10 cellular contexts compared by ENCODE assay signal in the genomic region with DNA sequence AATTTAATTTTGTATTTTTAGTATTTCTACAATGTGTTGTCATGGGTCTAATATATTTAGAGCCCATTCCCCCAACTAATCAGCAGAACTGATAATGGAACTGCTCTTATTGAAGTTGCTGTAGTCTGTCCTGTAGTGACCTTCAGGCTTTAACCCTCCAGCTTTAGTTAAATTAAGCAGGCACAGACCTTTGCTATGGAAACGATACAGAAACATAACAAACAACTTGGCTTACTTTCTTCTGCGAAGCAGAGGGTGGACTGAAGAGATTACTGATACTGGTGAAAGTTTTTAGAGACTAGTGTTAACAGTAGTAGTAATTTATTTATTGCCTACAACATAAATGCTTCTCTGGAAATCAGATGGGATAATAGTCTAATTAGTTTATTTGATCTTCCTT.
DNase-seq lines count a peak whose midpoint lies in the region; ATAC-seq and TF ChIP-seq lines count a peak whose summit lies in the region.
"Had no signal": no experiment of that assay in that cellular context is flagged by ENCODE, and none has a peak within 500 bp of the region (broad histone marks: within the 10 kb centered on the region; RNA-seq: fewer than 3 reads in every experiment).

No MANE protein-coding gene starts in this region.

- no peak for TF ChIP-seq CTCF in cardiac muscle cell (IDR thresholded peaks at IDR 0.05; ENCODE audit: low read depth, low read length)
- no peak for TF ChIP-seq CTCF in psoas muscle (IDR thresholded peaks at IDR 0.05)

- no peak overlapping the region for H3K4me3 ChIP-seq in cardiac muscle cell
- H3K4me3 ChIP-seq in psoas muscle: no peak overlapping the region

- H3K4me1 ChIP-seq in cardiac muscle cell (ENCODE audit: low read depth): peaks cover 15% of the 10 kb centered on the region
- peaks cover 44% of the 10 kb centered on the region for H3K4me1 ChIP-seq in psoas muscle

- peak in 1 of 4 donors; percentile 50 for ATAC-seq in psoas muscle

- H3K27ac ChIP-seq in cardiac muscle cell: no peak overlapping the region
- H3K27ac ChIP-seq in psoas muscle: peak overlapping the region; percentile 40
- H3K27ac ChIP-seq in substantia nigra (ENCODE audit: low read depth, low read length, poor library complexity, severe bottlenecking): no peak overlapping the region

- 7 to 11% (median 9%) methylated on average over 2 of the region's 2 CpGs for WGBS in psoas muscle, 3 donors

- intact Hi-C loops in psoas muscle (cut with DNase I): no loop called here

- peak; percentile 28 for DNase-seq in GM04503 (ENCODE audit: low read depth)
- peak; percentile 40 for DNase-seq in RPMI7951 (ENCODE audit: low read depth)
- DNase-seq in cardiac muscle cell (ENCODE audit: low read depth in 1 of 2, low spot score in 1 of 2): peak; percentile 59 to 71
- no peak for DNase-seq in psoas muscle
- no peak for DNase-seq in substantia nigra (lab: John Stamatoyannopoulos, UW)
- no peak for DNase-seq in medulla oblongata (ENCODE audit: extremely low spot score)
- no peak for DNase-seq in stimulated activated CD8-positive, alpha-beta memory T cell treated with anti-CD3 and anti-CD28 coated beads, Interleukin-4, amount 100 ng/mL, for 48 hours
- no peak for DNase-seq in cerebellar cortex (ENCODE audit: low spot score)
- DNase-seq: activated CD8-positive, alpha-beta memory T cell treated with anti-CD3 and anti-CD28 coated beads for 24 hours; NCI-H2227 treated with DMSO at 0.1 percent for 48 hours had no signal

- H3K36me3 ChIP-seq in cardiac muscle cell: no peaks in the 10 kb centered on the region
- H3K36me3 ChIP-seq in psoas muscle (ENCODE audit: insufficient read depth in 1 of 2, low read depth in 1 of 2): peaks cover 0 to 5% of the 10 kb centered on the region in 2 donors

- H3K27me3 ChIP-seq in cardiac muscle cell: no peaks in the 10 kb centered on the region
- H3K27me3 ChIP-seq in psoas muscle (ENCODE audit: insufficient read depth in 3 of 3, low read length in 2 of 3): no peaks in the 10 kb centered on the region

- H3K9me3 ChIP-seq in cardiac muscle cell (ENCODE audit: low read depth): no peaks in the 10 kb centered on the region
- H3K9me3 ChIP-seq in psoas muscle: no peaks in the 10 kb centered on the region

Comparison
In these comparisons a context has a peak if more than half of its experiments do, and no peak if none do; other contexts are left out.
1. DNase-seq: peak in GM04503 (single experiment), RPMI7951 (single experiment) and cardiac muscle cell (2 of 2); none in psoas muscle (0 of 2), substantia nigra (0 of 49), medulla oblongata (single experiment), stimulated activated CD8-positive, alpha-beta memory T cell treated with anti-CD3 and anti-CD28 coated beads, Interleukin-4, amount 100 ng/mL, for 48 hours (single experiment) and cerebellar cortex (single experiment).